ENCODE assay signal across 19 cellular contexts in genomic region chr1:245648749-245649517, GRCh38.
A peak's percentile ranks its signal among the peaks of the same experiment; 100 is the strongest.
DNase-seq lines count a peak whose midpoint lies in the region; ATAC-seq and TF ChIP-seq lines count a peak whose summit lies in the region.
"Had no signal": no experiment of that assay in that cellular context is flagged by ENCODE, and none has a peak within 500 bp of the region (broad histone marks: within the 10 kb centered on the region; RNA-seq: fewer than 3 reads in every experiment).

No MANE protein-coding gene starts in this region.

- H3F3A ChIP-seq in neural progenitor cell (ENCODE audit: low read depth): peaks cover 4% of the 10 kb centered on the region

- H3K79me2 ChIP-seq in neural progenitor cell (ENCODE audit: low read depth) (no peaks in the 10 kb centered on the region), hepatocyte (no peaks in the 10 kb centered on the region)

- H3K27ac ChIP-seq in neural progenitor cell: no peak overlapping the region
- H3K27ac ChIP-seq in hepatocyte: no peak overlapping the region
- H3K27ac ChIP-seq: upper lobe of right lung had no signal

- no peak overlapping the region for H3K9ac ChIP-seq in neural progenitor cell

- peak; percentile 33 for DNase-seq in activated T-cell treated with anti-CD3 and anti-CD28 coated beads, Interleukin-2, amount 50 U/mL, for 24 hours
- DNase-seq in activated T-cell treated with anti-CD3 and anti-CD28 coated beads for 4 hours (no peak), WTC11 (ENCODE audit: low spot score) (no peak), neural progenitor cell (ENCODE audit: low spot score) (peak; percentile 52), glutamatergic neuron (no peak), hepatocyte (ENCODE audit: low spot score) (no peak)
- no peak for DNase-seq in activated effector memory CD4-positive, alpha-beta T cell treated with Interleukin-2 at 50 U/mL for 16 hours
- DNase-seq: activated gamma-delta T cell treated with Interleukin-2 at 50 U/mL for 16 hours; aorta; CD4-positive, alpha-beta memory T cell; DMS79; mesenchymal stem cell; RPMI8226; stimulated activated CD4-positive, alpha-beta T cell treated with anti-CD3 and anti-CD28 coated beads, Interleukin-12 subunit alpha, Interleukin-12 subunit beta, amount 100 ng/mL, for 4 hours; SW 1271; upper lobe of right lung had no signal

- no peak overlapping the region for H3K4me3 ChIP-seq in neural progenitor cell
- H3K4me3 ChIP-seq in hepatocyte: no peak overlapping the region
- H3K4me3 ChIP-seq: upper lobe of right lung had no signal

- peak; percentile 32 for ATAC-seq in GM21723 (IDR thresholded peaks at IDR 0.05; ENCODE audit: unreplicated experiment)
- ATAC-seq in WTC11: peak; percentile 56
- ATAC-seq: upper lobe of right lung had no signal

- POLR2A ChIA-PET in WTC11 (lab: Charles Lee): interaction anchor here (0.5 to 0.6 kb wide), 2 partner anchors 78 to 510 kb away, joined by 3 to 5 read pairs; no protein-coding TSS in a partner anchor

- H3K27me3 Mint-ChIP-seq in activated T-cell treated with anti-CD3 and anti-CD28 coated beads, Interleukin-2, amount 50 U/mL, for 24 hours: peaks cover 28% of the 10 kb centered on the region
- H3K27me3 Mint-ChIP-seq in WTC11 (ENCODE audit: low read depth): no peaks in the 10 kb centered on the region; the same call in 1 of the 2 replicates
- peaks cover 2% of the 10 kb centered on the region for H3K27me3 Mint-ChIP-seq in neural progenitor cell (ENCODE audit: insufficient read depth, low read depth)
- H3K27me3 Mint-ChIP-seq in glutamatergic neuron (ENCODE audit: unreplicated experiment): peaks cover 5% of the 10 kb centered on the region

- peak overlapping the region; percentile 13 for H2AFZ ChIP-seq in neural progenitor cell (replicated peaks)
- no peak overlapping the region for H2AFZ ChIP-seq in hepatocyte

- H3K4me2 ChIP-seq in neural progenitor cell (peak overlapping the region; percentile 42), hepatocyte (no peak overlapping the region)

- H3K36me3 ChIP-seq in neural progenitor cell (peaks cover under 1% of the 10 kb centered on the region), hepatocyte (replicated peaks; ENCODE audit: insufficient read depth, low read depth) (no peaks in the 10 kb centered on the region)
- H3K36me3 ChIP-seq: upper lobe of right lung had no signal

- H3K36me3 Mint-ChIP-seq in activated T-cell treated with anti-CD3 and anti-CD28 coated beads, Interleukin-2, amount 50 U/mL, for 24 hours (ENCODE audit: low read depth): no peaks in the 10 kb centered on the region
- H3K36me3 Mint-ChIP-seq in WTC11 (peaks cover 10% of the 10 kb centered on the region), neural progenitor cell (peaks cover 9% of the 10 kb centered on the region), glutamatergic neuron (ENCODE audit: unreplicated experiment) (peaks cover 25% of the 10 kb centered on the region)
- H3K36me3 Mint-ChIP-seq: CD4-positive, alpha-beta memory T cell had no signal

- no peak overlapping the region for H3K27ac Mint-ChIP-seq in activated T-cell treated with anti-CD3 and anti-CD28 coated beads, Interleukin-2, amount 50 U/mL, for 24 hours
- H3K27ac Mint-ChIP-seq in WTC11 (no peak overlapping the region), neural progenitor cell (peak overlapping the region; percentile 51), glutamatergic neuron (ENCODE audit: unreplicated experiment) (no peak overlapping the region)
- H3K27ac Mint-ChIP-seq: CD4-positive, alpha-beta memory T cell; natural killer cell treated with Interleukin-12 subunit alpha and Interleukin-12 subunit beta and Interleukin-15 and Interleukin-18, amount 100 ng/mL, for 72 hours; stimulated activated naive CD8-positive, alpha-beta T cell treated with anti-CD3 and anti-CD28 coated beads, Interleukin-15, Interleukin-2, amounts not matched to agents 100 ng/mL and 50 ng/mL, for 24 hours had no signal

- peaks cover 6% of the 10 kb centered on the region for H3K4me1 Mint-ChIP-seq in activated T-cell treated with anti-CD3 and anti-CD28 coated beads, Interleukin-2, amount 50 U/mL, for 24 hours (ENCODE audit: low read depth)
- H3K4me1 Mint-ChIP-seq in WTC11: peaks cover 12% of the 10 kb centered on the region
- H3K4me1 Mint-ChIP-seq in neural progenitor cell: peaks cover 28% of the 10 kb centered on the region
- H3K4me1 Mint-ChIP-seq in glutamatergic neuron (ENCODE audit: low read depth, unreplicated experiment): no peaks in the 10 kb centered on the region
- H3K4me1 Mint-ChIP-seq: CD4-positive, alpha-beta memory T cell had no signal

- CTCF ChIA-PET in WTC11 (lab: Charles Lee): interaction anchor here (1.0 kb wide), 1 partner anchor 240 kb away, joined by 3 read pairs; no protein-coding TSS in a partner anchor

- H3K4me3 Mint-ChIP-seq in activated T-cell treated with anti-CD3 and anti-CD28 coated beads, Interleukin-2, amount 50 U/mL, for 24 hours: no peak overlapping the region
- H3K4me3 Mint-ChIP-seq in WTC11 (no peak overlapping the region), neural progenitor cell (no peak overlapping the region), glutamatergic neuron (ENCODE audit: unreplicated experiment) (no peak overlapping the region)
- H3K4me3 Mint-ChIP-seq: CD4-positive, alpha-beta memory T cell; natural killer cell treated with Interleukin-12 subunit alpha and Interleukin-12 subunit beta and Interleukin-15 and Interleukin-18, amount 100 ng/mL, for 72 hours; stimulated activated naive CD8-positive, alpha-beta T cell treated with anti-CD3 and anti-CD28 coated beads, Interleukin-15, Interleukin-2, amounts not matched to agents 100 ng/mL and 50 ng/mL, for 24 hours had no signal

- H3K9me3 Mint-ChIP-seq in activated T-cell treated with anti-CD3 and anti-CD28 coated beads, Interleukin-2, amount 50 U/mL, for 24 hours: peaks cover 5% of the 10 kb centered on the region
- H3K9me3 Mint-ChIP-seq in WTC11 (peaks cover 37% of the 10 kb centered on the region), neural progenitor cell (peaks cover 24% of the 10 kb centered on the region), glutamatergic neuron (ENCODE audit: unreplicated experiment) (peaks cover 9% of the 10 kb centered on the region)
- H3K9me3 Mint-ChIP-seq: natural killer cell treated with Interleukin-12 subunit alpha and Interleukin-12 subunit beta and Interleukin-15 and Interleukin-18, amount 100 ng/mL, for 72 hours had no signal

- no peaks in the 10 kb centered on the region for H3K9me2 ChIP-seq in hepatocyte (replicated peaks; ENCODE audit: insufficient read depth)

- 78% methylated on average over 19 of the region's 19 CpGs for WGBS in hepatocyte (ENCODE audit: low lambda C conversion rate, missing lambda C conversion rate)

- H3K27me3 ChIP-seq in neural progenitor cell (no peaks in the 10 kb centered on the region), hepatocyte (no peaks in the 10 kb centered on the region)
- H3K27me3 ChIP-seq: upper lobe of right lung had no signal

- H3K9me3 ChIP-seq in neural progenitor cell (ENCODE audit: low read depth) (no peaks in the 10 kb centered on the region), hepatocyte (ENCODE audit: low read depth) (no peaks in the 10 kb centered on the region)
- H3K9me3 ChIP-seq: upper lobe of right lung had no signal

- no peaks in the 10 kb centered on the region for H4K20me1 ChIP-seq in neural progenitor cell (ENCODE audit: low read depth)
- no peaks in the 10 kb centered on the region for H4K20me1 ChIP-seq in hepatocyte (ENCODE audit: insufficient read depth, poor library complexity, severe bottlenecking)

- H3K4me1 ChIP-seq in neural progenitor cell (peaks cover 8% of the 10 kb centered on the region), hepatocyte (ENCODE audit: insufficient read depth) (no peaks in the 10 kb centered on the region)
- H3K4me1 ChIP-seq: upper lobe of right lung had no signal

- TF ChIP-seq CTCF in WTC11 (IDR thresholded peaks at IDR 0.05) (no peak), neural progenitor cell (IDR thresholded peaks at IDR 0.05) (no peak), glutamatergic neuron (IDR thresholded peaks at IDR 0.05; ENCODE audit: partially characterized antibody, unreplicated experiment) (no peak), hepatocyte (IDR thresholded peaks at IDR 0.05; ENCODE audit: poor library complexity) (no peak)

TF ChIP-seq in WTC11, 78 proteins besides CTCF, POLR2A, EP300 and RAD21:
- TF ChIP-seq NFATC4 (CRISPR knock-in tag; IDR thresholded peaks at IDR 0.05) (no peak), TEAD4 (CRISPR knock-in tag; IDR thresholded peaks at IDR 0.05) (no peak), ZNF416 (CRISPR knock-in tag; IDR thresholded peaks at IDR 0.05) (no peak), MXD4 (CRISPR knock-in tag; IDR thresholded peaks at IDR 0.05; ENCODE audit: borderline replicate concordance) (no peak), ZNF138 (CRISPR knock-in tag; conservative IDR thresholded peaks at IDR 0.05) (no peak), NR2C2 (CRISPR knock-in tag; IDR thresholded peaks at IDR 0.05) (no peak), STAT6 (CRISPR knock-in tag; conservative IDR thresholded peaks at IDR 0.05; ENCODE audit: low read depth) (no peak), ZNF423 (CRISPR knock-in tag; IDR thresholded peaks at IDR 0.05) (no peak), ZNF219 (CRISPR knock-in tag; IDR thresholded peaks at IDR 0.05; ENCODE audit: borderline replicate concordance) (no peak)

Comparison
In these comparisons a context has a peak if more than half of its experiments do, and no peak if none do; other contexts are left out.
1. DNase-seq: peak in activated T-cell treated with anti-CD3 and anti-CD28 coated beads, Interleukin-2, amount 50 U/mL, for 24 hours (single experiment) and neural progenitor cell (single experiment); none in activated T-cell treated with anti-CD3 and anti-CD28 coated beads for 4 hours (single experiment), WTC11 (single experiment), glutamatergic neuron (single experiment), hepatocyte (single experiment) and activated effector memory CD4-positive, alpha-beta T cell treated with Interleukin-2 at 50 U/mL for 16 hours (single experiment).